ENCODE assay signal across 3 cellular contexts in genomic region chr16:63331111-63331510, GRCh38.
"Had no signal": no experiment of that assay in that cellular context is flagged by ENCODE, and none has a peak within 500 bp of the region (broad histone marks: within the 10 kb centered on the region; RNA-seq: fewer than 3 reads in every experiment).

No MANE protein-coding gene starts in this region.

- DNase-seq: GDM1, GF-D8 had no signal

- ATAC-seq: GM12878 had no signal
